In the genomic region with DNA sequence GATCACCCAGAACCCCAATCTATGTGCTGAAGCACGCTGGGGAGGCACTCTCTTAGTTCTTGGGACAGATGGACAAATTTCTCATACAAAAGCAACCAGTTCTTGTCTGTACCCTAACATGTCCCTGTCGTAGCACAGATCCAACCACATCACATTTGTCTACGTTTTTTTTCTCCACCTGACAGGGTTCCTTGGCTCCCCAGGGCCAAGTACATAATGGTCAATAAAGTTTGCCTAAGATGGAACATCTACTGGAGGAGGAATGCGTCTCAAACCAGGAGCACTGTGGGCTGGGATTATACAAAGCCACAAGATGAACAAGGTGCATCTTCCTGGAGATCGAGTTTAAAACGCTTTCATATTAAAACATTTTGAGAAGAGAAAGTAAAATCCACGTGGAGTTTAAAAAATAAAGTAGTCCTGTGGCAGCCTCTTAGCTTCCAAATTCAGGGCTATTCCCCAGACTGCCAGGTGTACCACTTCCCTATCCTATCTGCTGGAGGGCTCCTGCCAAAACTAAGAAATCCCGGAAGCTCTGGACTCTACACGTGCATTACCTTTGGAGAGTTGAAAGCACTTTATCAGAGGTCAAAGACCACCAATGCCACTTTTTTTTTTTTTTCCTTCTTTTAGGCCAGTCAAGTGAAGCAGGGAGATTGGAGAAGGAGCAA, we compare ENCODE assay signal across 8 cellular contexts. TPM values are rescaled to one million over a fixed set of nuclear protein-coding genes. Genes with fewer than 3 reads are reported as not detected.
DNase-seq lines count a peak whose midpoint lies in the region; ATAC-seq and TF ChIP-seq lines count a peak whose summit lies in the region.

No MANE protein-coding gene starts in this region.

- H3K27ac Mint-ChIP-seq in activated naive CD4-positive, alpha-beta T cell treated with anti-CD3 and anti-CD28 coated beads, Interleukin-2, amount 10 ng/mL, durations not matched to agents 7 days and 5 days, result peak overlapping the region; percentile 98
- H3K27ac Mint-ChIP-seq in memory B cell (peak overlapping the region; percentile 98), type B pancreatic cell (no peak overlapping the region)

- CTCF ChIA-PET in activated naive CD4-positive, alpha-beta T cell treated with anti-CD3 and anti-CD28 coated beads, Interleukin-2, amount 10 ng/mL, durations not matched to agents 7 days and 5 days (lab: Charles Lee), result interaction anchor here (0.7 to 1.7 kb wide), 5 partner anchors 10 to 70 kb away, joined by 3 to 5 read pairs (median 3); no protein-coding TSS in a partner anchor

- peaks cover 37% of the 10 kb centered on the region for H3K36me3 Mint-ChIP-seq in activated naive CD4-positive, alpha-beta T cell treated with anti-CD3 and anti-CD28 coated beads, Interleukin-2, amount 10 ng/mL, durations not matched to agents 7 days and 5 days
- H3K36me3 Mint-ChIP-seq in memory B cell (peaks cover 6% of the 10 kb centered on the region), type B pancreatic cell (peaks cover 4% of the 10 kb centered on the region)

- no peak overlapping the region for H2BK5ac ChIP-seq in neuronal stem cell (ENCODE audit: low read length)

- peaks cover 0 to 7% of the 10 kb centered on the region in 2 donors for H3K9me3 ChIP-seq in neuronal stem cell (replicated peaks in 1 of 2; ENCODE audit: control insufficient read depth in 2 of 2, insufficient read depth in 1 of 2, low read depth in 1 of 2, low read length in 2 of 2)

- H3K4ac ChIP-seq in neuronal stem cell (ENCODE audit: low read length), result no peak overlapping the region

- H3K23ac ChIP-seq in neuronal stem cell (ENCODE audit: low read depth, low read length, poor library complexity), result no peak overlapping the region

- H3K4me1 Mint-ChIP-seq in activated naive CD4-positive, alpha-beta T cell treated with anti-CD3 and anti-CD28 coated beads, Interleukin-2, amount 10 ng/mL, durations not matched to agents 7 days and 5 days, result peaks cover 62% of the 10 kb centered on the region
- H3K4me1 Mint-ChIP-seq in memory B cell, result peaks cover 30% of the 10 kb centered on the region
- peaks cover 25% of the 10 kb centered on the region for H3K4me1 Mint-ChIP-seq in type B pancreatic cell (ENCODE audit: unreplicated experiment)

- peaks cover 8% of the 10 kb centered on the region for H3K27me3 Mint-ChIP-seq in activated naive CD4-positive, alpha-beta T cell treated with anti-CD3 and anti-CD28 coated beads, Interleukin-2, amount 10 ng/mL, durations not matched to agents 7 days and 5 days
- H3K27me3 Mint-ChIP-seq in memory B cell, result no peaks in the 10 kb centered on the region
- H3K27me3 Mint-ChIP-seq in type B pancreatic cell, result no peaks in the 10 kb centered on the region

- no peak overlapping the region for H4K91ac ChIP-seq in neuronal stem cell (ENCODE audit: low read depth, low read length, poor library complexity)

- H2BK15ac ChIP-seq in neuronal stem cell (ENCODE audit: low read length), result no peak overlapping the region

- no peak overlapping the region for H2BK120ac ChIP-seq in neuronal stem cell (ENCODE audit: low read depth, low read length)

- H2AFZ ChIP-seq in neuronal stem cell (ENCODE audit: low read length), result no peak overlapping the region

- H3K14ac ChIP-seq in neuronal stem cell (ENCODE audit: low read length), result no peak overlapping the region

- no peak overlapping the region for H2AK5ac ChIP-seq in neuronal stem cell (ENCODE audit: low read depth, low read length)

- H3K27me3 ChIP-seq in neuronal stem cell (ENCODE audit: control insufficient read depth in 3 of 3, insufficient read depth in 3 of 3, low read depth in 1 of 3, low read length in 3 of 3), result peaks cover 0 to 26% (median 14%) of the 10 kb centered on the region in 3 experiments

- peak; percentile 25 for DNase-seq in activated naive CD4-positive, alpha-beta T cell treated with anti-CD3 and anti-CD28 coated beads, Interleukin-2, amount 10 ng/mL, durations not matched to agents 7 days and 5 days
- DNase-seq in activated naive CD4-positive, alpha-beta T cell treated with Interleukin-2 at 50 U/mL for 16 hours, result no peak
- DNase-seq in memory B cell (ENCODE audit: low spot score in 2 of 2), result no peak
- DNase-seq in type B pancreatic cell (ENCODE audit: extremely low spot score, unreplicated experiment), result no peak
- no peak for DNase-seq in activated CD4-positive, CD25-positive, alpha-beta regulatory T cell (lab: John Stamatoyannopoulos, UW)
- DNase-seq in neuronal stem cell (ENCODE audit: low spot score), result no peak
- no peak for DNase-seq in GM19240 (ENCODE audit: insufficient read length, low spot score)

- no peak overlapping the region for H3K4me3 ChIP-seq in neuronal stem cell (ENCODE audit: low read length in 2 of 2)

- H4K8ac ChIP-seq in neuronal stem cell (ENCODE audit: low read depth, low read length), result no peak overlapping the region

- 48 to 61% (median 54%) methylated on average over 9 of the region's 9 CpGs for WGBS in adipose tissue, 3 donors
- WGBS in neuronal stem cell (ENCODE audit: extremely low coverage in 2 of 2, insufficient read length in 2 of 2, insufficient replicate concordance in 1 of 2), 2 donors, result no CpG with 5 or more reads among the region's 9 CpGs

- no peak overlapping the region for H2BK12ac ChIP-seq in neuronal stem cell (ENCODE audit: low read length)

- H3K9ac ChIP-seq in neuronal stem cell (ENCODE audit: low read depth, low read length, poor library complexity), result no peak overlapping the region

- no peaks in the 10 kb centered on the region for H3K79me1 ChIP-seq in neuronal stem cell (ENCODE audit: low read depth, low read length)

- H3K9me3 Mint-ChIP-seq in activated naive CD4-positive, alpha-beta T cell treated with anti-CD3 and anti-CD28 coated beads, Interleukin-2, amount 10 ng/mL, durations not matched to agents 7 days and 5 days, result no peaks in the 10 kb centered on the region
- H3K9me3 Mint-ChIP-seq in memory B cell, result no peaks in the 10 kb centered on the region
- no peaks in the 10 kb centered on the region for H3K9me3 Mint-ChIP-seq in type B pancreatic cell

- ATAC-seq in memory B cell (ENCODE audit: low read depth), result no peak

- H3K4me1 ChIP-seq in neuronal stem cell (ENCODE audit: control insufficient read depth in 2 of 2, insufficient read depth in 1 of 2, low read depth in 1 of 2, low read length in 2 of 2), result peaks cover 8 to 12% of the 10 kb centered on the region in 2 donors

- H3K18ac ChIP-seq in neuronal stem cell (ENCODE audit: low read length), result no peak overlapping the region

- no peak overlapping the region for H3K4me2 ChIP-seq in neuronal stem cell (ENCODE audit: insufficient read depth, low read length, poor library complexity, severe bottlenecking)

- H3K27ac ChIP-seq in adipose tissue (ENCODE audit: low read depth, low read length), result peak overlapping the region; percentile 9
- no peak overlapping the region for H3K27ac ChIP-seq in neuronal stem cell (replicated peaks; ENCODE audit: low read length)

- peaks cover 2 to 34% of the 10 kb centered on the region in 2 donors for H3K36me3 ChIP-seq in neuronal stem cell (replicated peaks in 1 of 2; ENCODE audit: control insufficient read depth in 2 of 2, insufficient read depth in 2 of 2, low read length in 2 of 2)

- peak overlapping the region; percentile 99 for H3K4me3 Mint-ChIP-seq in activated naive CD4-positive, alpha-beta T cell treated with anti-CD3 and anti-CD28 coated beads, Interleukin-2, amount 10 ng/mL, durations not matched to agents 7 days and 5 days
- H3K4me3 Mint-ChIP-seq in memory B cell, result peak overlapping the region; percentile 99
- H3K4me3 Mint-ChIP-seq in type B pancreatic cell, result peak overlapping the region; percentile 95

- no peak for TF ChIP-seq CTCF in type B pancreatic cell (conservative IDR thresholded peaks at IDR 0.05)

RNA-seq across cellular contexts. Expression of a gene that starts 1.4 kb away (rescaled TPM):
- polyA plus RNA-seq in adipose tissue, result 10 to 100 TPM; 22.5 to 36.7 (median 26.6) TPM
- total RNA-seq in type B pancreatic cell (ENCODE audit: low replicate concordance), result 19.0 and 20.1 TPM in 2 replicates
- polyA plus RNA-seq in neuronal stem cell (2013, experiment 1 of 2), result 23.8 TPM
- 24.7 TPM for polyA plus RNA-seq in neuronal stem cell (2013, experiment 2 of 2)
